In the genomic region with DNA sequence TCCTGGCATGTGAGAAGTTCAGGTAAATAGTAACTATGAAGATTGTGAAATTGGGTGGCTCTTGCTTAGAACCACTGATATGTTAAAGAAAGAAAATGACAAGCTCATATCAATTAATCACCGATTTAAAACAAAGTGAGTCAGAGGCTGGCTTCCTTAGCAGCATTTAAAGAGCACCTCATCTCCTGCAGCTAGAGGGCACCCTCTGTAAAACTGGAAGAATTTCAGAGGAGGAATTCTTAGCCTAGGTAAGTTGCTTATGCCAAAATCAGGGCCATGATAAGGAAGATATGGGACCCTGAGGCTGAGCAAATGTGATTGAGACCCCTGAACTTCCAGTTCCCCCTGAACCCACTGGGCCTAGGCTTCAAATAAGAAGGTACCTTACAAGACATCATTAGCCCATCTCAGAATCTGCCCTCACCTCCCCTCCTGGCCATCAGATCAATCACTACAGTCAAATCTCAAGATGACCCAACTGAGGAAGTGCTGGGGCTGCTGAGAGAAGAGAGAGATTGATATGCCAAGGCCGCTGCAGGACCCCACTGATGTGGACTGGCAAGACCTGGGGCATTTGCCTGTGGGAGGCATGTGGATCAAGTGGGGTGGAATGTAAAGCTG, we compare ENCODE assay signal across 8 cellular contexts. TPM values are rescaled to one million over a fixed set of nuclear protein-coding genes. Genes with fewer than 3 reads are reported as not detected.
DNase-seq lines count a peak whose midpoint lies in the region; ATAC-seq, FAIRE-seq and TF ChIP-seq lines count a peak whose summit lies in the region.

No MANE protein-coding gene starts in this region.

- H2BK20ac ChIP-seq in IMR-90 (ENCODE audit: low read depth, low read length), result no peak overlapping the region

- no peak for TF ChIP-seq RAD21 in IMR-90 (IDR thresholded peaks at IDR 0.05; ENCODE audit: low read length)

- H3K56ac ChIP-seq in IMR-90 (ENCODE audit: extremely low read depth, insufficient read depth, low read length), result no peak overlapping the region

- no peak overlapping the region for H3K27ac ChIP-seq in IMR-90 (ENCODE audit: insufficient read depth, low read length)
- no peak overlapping the region for H3K27ac ChIP-seq in coronary artery

- no peak for FAIRE-seq in D721Med (lab: Jason Lieb, UNC)

- no peak overlapping the region for H3K4ac ChIP-seq in IMR-90 (ENCODE audit: low read depth, low read length)

- TF ChIP-seq POLR2A in IMR-90 (IDR thresholded peaks at IDR 0.05; ENCODE audit: low read depth, low read length), result no peak

- TF ChIP-seq CTCF in D721Med (IDR thresholded peaks at IDR 0.05; ENCODE audit: insufficient read depth, missing control alignments) (peak; percentile 61), IMR-90 (conservative IDR thresholded peaks at IDR 0.05; ENCODE audit: low read depth, low read length) (peak; percentile 19; the same call in 1 of the 2 replicates), fibroblast of the aortic adventitia (IDR thresholded peaks at IDR 0.05; ENCODE audit: insufficient read depth, low read length) (peak; percentile 50), coronary artery (IDR thresholded peaks at IDR 0.05) (no peak)

- no peaks in the 10 kb centered on the region for H3K4me1 ChIP-seq in IMR-90 (ENCODE audit: control insufficient read depth, insufficient read depth, low read length)

- POLR2A ChIA-PET in IMR-90 (lab: Charles Lee; ENCODE audit: unreplicated experiment), result no interaction called here

- H3K4me3 ChIP-seq in IMR-90 (ENCODE audit: insufficient read depth, low read depth, low read length) (no peak overlapping the region), fibroblast of the aortic adventitia (ENCODE audit: low read depth, low read length) (no peak overlapping the region), coronary artery (no peak overlapping the region)

- H4K20me1 ChIP-seq in IMR-90 (ENCODE audit: insufficient read depth, low read length), result no peaks in the 10 kb centered on the region

- CTCF ChIA-PET in IMR-90 (lab: Yijun Ruan, JAX), result no interaction called here

- peak overlapping the region; percentile 13 for H2AK9ac ChIP-seq in IMR-90 (replicated peaks; ENCODE audit: low read depth, low read length, poor library complexity)

- WGBS in IMR-90 (ENCODE audit: extremely low coverage in 2 of 2, insufficient read length in 1 of 2), 2 experiments, result 40% methylated on average over 1 of the region's 2 CpGs; no CpG with 5 or more reads in 1 of the 2 experiments

- no peak overlapping the region for H2AK5ac ChIP-seq in IMR-90 (ENCODE audit: low read depth, low read length)

- in situ Hi-C loops in IMR-90 (cut with MboI; ENCODE audit: low sequenced_read_pairs), result no loop called here

- no peak overlapping the region for H3K23ac ChIP-seq in IMR-90 (ENCODE audit: low read depth, low read length)

- H3K14ac ChIP-seq in IMR-90 (replicated peaks; ENCODE audit: low read depth, low read length), result no peak overlapping the region

- no peak overlapping the region for H4K8ac ChIP-seq in IMR-90 (ENCODE audit: low read depth in 2 of 2, low read length in 2 of 2)

- no peak overlapping the region for H4K5ac ChIP-seq in IMR-90 (ENCODE audit: low read depth, low read length)

- H3K9ac ChIP-seq in IMR-90 (ENCODE audit: low read depth, low read length), result no peak overlapping the region

- no peak overlapping the region for H2BK120ac ChIP-seq in IMR-90 (ENCODE audit: low read depth, low read length)

- DNase-seq in D721Med (ENCODE audit: insufficient read length, low spot score) (no peak), IMR-90 (peak; percentile 12), fibroblast of the aortic adventitia (ENCODE audit: low read depth) (peak; percentile 14), coronary artery (ENCODE audit: low spot score) (no peak), cerebellar nuclear complex (lab: John Stamatoyannopoulos, UW) (no peak), NCI-H128 (lab: John Stamatoyannopoulos, UW; ENCODE audit: unreplicated experiment) (no peak)
- DNase-seq in activated CD4-positive, alpha-beta T cell treated with anti-CD3 and anti-CD28 coated beads, Interleukin-2, amount 50 U/mL, for 4 hours, result peak; percentile 54 to 62
- peak; percentile 64 for DNase-seq in stimulated activated CD4-positive, alpha-beta T cell treated with anti-CD3 and anti-CD28 coated beads, Interleukin-4, amount 100 ng/mL, for 24 hours

- H3K9me3 ChIP-seq in IMR-90 (ENCODE audit: control insufficient read depth, insufficient read depth, low read length), result no peaks in the 10 kb centered on the region

- no peak overlapping the region for H3K4me2 ChIP-seq in IMR-90 (ENCODE audit: low read depth, low read length)

- H3K79me1 ChIP-seq in IMR-90 (ENCODE audit: low read depth in 1 of 2, low read length in 2 of 2), result no peaks in the 10 kb centered on the region

- intact Hi-C loops in IMR-90 (cut with micrococcal nuclease), result no loop called here

- no peaks in the 10 kb centered on the region; the same call in 1 of the 2 replicates for H3K27me3 ChIP-seq in IMR-90 (ENCODE audit: control insufficient read depth, insufficient read depth, low read length)

- H2BK15ac ChIP-seq in IMR-90 (ENCODE audit: low read depth, low read length), result no peak overlapping the region

- ATAC-seq in IMR-90 (ENCODE audit: low read depth), result no peak

- no peak overlapping the region for H2BK5ac ChIP-seq in IMR-90 (ENCODE audit: low read depth, low read length, poor library complexity, severe bottlenecking)

- BruUV-seq in IMR-90 (replicated peaks; lab: Mats Ljungman, UMichigan), result no TSS peak

- H2AFZ ChIP-seq in IMR-90 (replicated peaks; ENCODE audit: low read length, poor library complexity), result no peak overlapping the region

- no peaks in the 10 kb centered on the region for H3K36me3 ChIP-seq in IMR-90 (ENCODE audit: control insufficient read depth, insufficient read depth, low read length)

- no peaks in the 10 kb centered on the region for H3K9me1 ChIP-seq in IMR-90 (ENCODE audit: insufficient read depth, low read length)

- H4K91ac ChIP-seq in IMR-90 (ENCODE audit: insufficient read depth, low read depth, low read length), result no peak overlapping the region

- dilution Hi-C loops in IMR-90 (cut with HindIII; ENCODE audit: low sequenced_read_pairs, unreplicated experiment), result no loop called here

- H3K18ac ChIP-seq in IMR-90 (ENCODE audit: low read depth, low read length), result no peak overlapping the region

TF ChIP-seq in IMR-90, 13 proteins besides CTCF, POLR2A, EP300 and RAD21:
- TF ChIP-seq MXI1 (IDR thresholded peaks at IDR 0.05; ENCODE audit: borderline replicate concordance, low read depth, low read length), result no peak
- TF ChIP-seq CHD1 (IDR thresholded peaks at IDR 0.05; ENCODE audit: low read depth, low read length), result no peak
- no peak for TF ChIP-seq SMC3 (IDR thresholded peaks at IDR 0.05; ENCODE audit: low read depth, low read length)
- no peak for TF ChIP-seq BHLHE40 (IDR thresholded peaks at IDR 0.05; ENCODE audit: low read depth, low read length)
- TF ChIP-seq, protein P1, sequence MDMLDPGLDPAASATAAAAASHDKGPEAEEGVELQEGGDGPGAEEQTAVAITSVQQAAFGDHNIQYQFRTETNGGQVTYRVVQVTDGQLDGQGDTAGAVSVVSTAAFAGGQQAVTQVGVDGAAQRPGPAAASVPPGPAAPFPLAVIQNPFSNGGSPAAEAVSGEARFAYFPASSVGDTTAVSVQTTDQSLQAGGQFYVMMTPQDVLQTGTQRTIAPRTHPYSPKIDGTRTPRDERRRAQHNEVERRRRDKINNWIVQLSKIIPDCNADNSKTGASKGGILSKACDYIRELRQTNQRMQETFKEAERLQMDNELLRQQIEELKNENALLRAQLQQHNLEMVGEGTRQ (IDR thresholded peaks at IDR 0.05; ENCODE audit: low read depth, low read length), result no peak

RNA-seq across cellular contexts. Expression of a gene that starts 8.6 kb away (rescaled TPM):
- total RNA-seq in IMR-90 (2012; rRNA removed) (not detected in 2 replicates), fibroblast of the aortic adventitia (ENCODE audit: low replicate concordance) (not detected in 2 replicates)
- not detected in 2 replicates for polyA plus RNA-seq in IMR-90 (2012; rRNA removed)
- polyA plus RNA-seq in IMR-90 (2012; cell fraction: cytosol; rRNA removed), result not detected in 2 replicates
- polyA plus RNA-seq in IMR-90 (2012; cell fraction: nucleus; rRNA removed; ENCODE audit: low replicate concordance), result not detected in 2 replicates

RNA-seq across cellular contexts. Expression of a gene that starts 31.8 kb away (rescaled TPM):
- total RNA-seq in IMR-90 (2012; rRNA removed) (not detected in 2 replicates), fibroblast of the aortic adventitia (ENCODE audit: low replicate concordance) (0.36 and 1.1 TPM in 2 replicates)
- polyA plus RNA-seq in IMR-90 (2012; rRNA removed), result not detected in 2 replicates
- polyA plus RNA-seq in IMR-90 (2012; cell fraction: cytosol; rRNA removed), result not detected in 2 replicates
- not detected in 2 replicates for polyA plus RNA-seq in IMR-90 (2012; cell fraction: nucleus; rRNA removed; ENCODE audit: low replicate concordance)

RNA-seq across cellular contexts. Expression of a gene that starts 43.8 kb away (rescaled TPM):
- total RNA-seq in IMR-90 (2012; rRNA removed) (0.36 and 0.56 TPM in 2 replicates), fibroblast of the aortic adventitia (ENCODE audit: low replicate concordance) (0.41 and 0.45 TPM in 2 replicates)
- 0.14 and 0.15 TPM in 2 replicates for polyA plus RNA-seq in IMR-90 (2012; rRNA removed)
- polyA plus RNA-seq in IMR-90 (2012; cell fraction: cytosol; rRNA removed), result 0.01 and 0.02 TPM in 2 replicates
- polyA plus RNA-seq in IMR-90 (2012; cell fraction: nucleus; rRNA removed; ENCODE audit: low replicate concordance), result 0.08 TPM in 1 of 2 replicates, not detected in the other

RNA-seq across cellular contexts. Expression of a gene that starts 46.6 kb away (rescaled TPM):
- not detected in 2 replicates for total RNA-seq in IMR-90 (2012; rRNA removed)
- polyA plus RNA-seq in IMR-90 (2012; rRNA removed), result not detected in 2 replicates
- polyA plus RNA-seq in IMR-90 (2012; cell fraction: cytosol; rRNA removed), result not detected in 2 replicates
- not detected in 2 replicates for polyA plus RNA-seq in IMR-90 (2012; cell fraction: nucleus; rRNA removed; ENCODE audit: low replicate concordance)
- total RNA-seq in fibroblast of the aortic adventitia (ENCODE audit: low replicate concordance), result not detected in 2 replicates

RNA-seq across cellular contexts. Expression of a gene that starts 48.2 kb away (rescaled TPM):
- not detected in 2 replicates for total RNA-seq in IMR-90 (2012; rRNA removed)
- polyA plus RNA-seq in IMR-90 (2012; rRNA removed), result not detected in 2 replicates
- polyA plus RNA-seq in IMR-90 (2012; cell fraction: cytosol; rRNA removed), result not detected in 2 replicates
- not detected in 2 replicates for polyA plus RNA-seq in IMR-90 (2012; cell fraction: nucleus; rRNA removed; ENCODE audit: low replicate concordance)
- not detected in 2 replicates for total RNA-seq in fibroblast of the aortic adventitia (ENCODE audit: low replicate concordance)

Comparison
In these comparisons a context has a peak if more than half of its experiments do, and no peak if none do; other contexts are left out.
1. DNase-seq: peak in IMR-90 (single experiment), activated CD4-positive, alpha-beta T cell treated with anti-CD3 and anti-CD28 coated beads, Interleukin-2, amount 50 U/mL, for 4 hours (2 of 2), fibroblast of the aortic adventitia (single experiment) and stimulated activated CD4-positive, alpha-beta T cell treated with anti-CD3 and anti-CD28 coated beads, Interleukin-4, amount 100 ng/mL, for 24 hours (single experiment); none in D721Med (single experiment), coronary artery (single experiment), cerebellar nuclear complex (0 of 2) and NCI-H128 (single experiment).